ENCODE assay signal across 2 cellular contexts in genomic region chr1:182389619-182390047, GRCh38.
TF ChIP-seq lines count a peak whose summit lies in the region.

No MANE protein-coding gene starts in this region.

TF ChIP-seq in SK-N-SH, 30 proteins besides CTCF, POLR2A, EP300 and RAD21 (continued from another document):
- no peak for TF ChIP-seq SIN3A (IDR thresholded peaks at IDR 0.05; ENCODE audit: borderline replicate concordance, low read depth, low read length)
- no peak for TF ChIP-seq RCOR1 (IDR thresholded peaks at IDR 0.05; ENCODE audit: low read length)
- no peak for TF ChIP-seq REST (IDR thresholded peaks at IDR 0.05; ENCODE audit: low read depth, low read length)
- TF ChIP-seq MEF2A (IDR thresholded peaks at IDR 0.05; ENCODE audit: borderline replicate concordance, low read depth): no peak
- TF ChIP-seq YY1 (IDR thresholded peaks at IDR 0.05; ENCODE audit: low read depth): no peak
- no peak for TF ChIP-seq GABPA (IDR thresholded peaks at IDR 0.05; ENCODE audit: low read depth)
- no peak for TF ChIP-seq CHD2 (IDR thresholded peaks at IDR 0.05; ENCODE audit: low read length, partially characterized antibody)

TF ChIP-seq in SK-N-SH treated with all-trans-retinoic acid at 6 μM for 48 hours, 23 proteins besides CTCF, POLR2A, EP300 and RAD21 (continued from another document):
- no peak for TF ChIP-seq ARNTL (CRISPR knock-in tag; IDR thresholded peaks at IDR 0.05; ENCODE audit: borderline replicate concordance, low read depth)
